12 cellular contexts compared by ENCODE assay signal in the genomic region with DNA sequence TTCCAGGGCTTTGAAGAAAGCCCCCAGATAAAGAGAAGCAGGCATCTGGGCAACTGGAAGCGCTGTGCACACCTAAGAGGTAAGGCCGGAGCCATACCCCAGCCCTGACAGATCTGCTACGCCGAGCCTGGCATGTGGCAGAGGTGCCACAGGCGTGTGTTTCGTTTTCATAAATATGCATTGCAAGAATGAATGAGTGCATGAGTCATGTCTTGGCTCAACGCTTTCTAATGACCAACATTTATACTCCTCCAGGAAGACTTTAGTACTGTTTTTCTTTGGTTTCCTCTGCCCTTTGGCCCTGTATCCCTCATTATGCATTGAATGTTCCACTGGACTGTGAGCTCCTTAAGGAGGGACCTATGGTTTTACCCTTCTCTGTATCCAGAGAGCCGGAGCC. TPM values are rescaled to one million over a fixed set of nuclear protein-coding genes. Genes with fewer than 3 reads are reported as not detected.
DNase-seq lines count a peak whose midpoint lies in the region; ATAC-seq and TF ChIP-seq lines count a peak whose summit lies in the region.
"Had no signal": no experiment of that assay in that cellular context is flagged by ENCODE, and none has a peak within 500 bp of the region (broad histone marks: within the 10 kb centered on the region; RNA-seq: fewer than 3 reads in every experiment).

No MANE protein-coding gene starts in this region.

- H3K4me3 ChIP-seq in AG10803 (ENCODE audit: low read length) (no peak overlapping the region), colonic mucosa (no peak overlapping the region), mucosa of rectum (ENCODE audit: low read length in 2 of 2) (no peak overlapping the region), Karpas-422 (ENCODE audit: low read length) (no peak overlapping the region)
- H3K4me3 ChIP-seq: SK-N-MC had no signal

- DNase-seq in AG10803 (ENCODE audit: low read depth) (peak; percentile 77), LHCN-M2 (ENCODE audit: low read depth) (peak; percentile 84), colonic mucosa (peak; percentile 56), DMS 273 (lab: John Stamatoyannopoulos, UW; ENCODE audit: unreplicated experiment) (no peak), RPMI8226 (no peak), Karpas-422 (no peak)
- DNase-seq: DMS153, mesendoderm, NCI-H1694 treated with DMSO at 0.1 percent for 48 hours had no signal

- no peaks in the 10 kb centered on the region for H4K20me1 ChIP-seq in Karpas-422 (ENCODE audit: insufficient read depth, low read depth, low read length)

- H3K79me2 ChIP-seq in Karpas-422 (ENCODE audit: low read length): no peaks in the 10 kb centered on the region

- no peaks in the 10 kb centered on the region for H3K27me3 ChIP-seq in colonic mucosa
- no peaks in the 10 kb centered on the region for H3K27me3 ChIP-seq in mucosa of rectum (ENCODE audit: control insufficient read depth in 2 of 2, insufficient read depth in 2 of 2, low read length in 2 of 2)
- no peaks in the 10 kb centered on the region for H3K27me3 ChIP-seq in Karpas-422 (ENCODE audit: low read length)

- no peaks in the 10 kb centered on the region for H3K9me2 ChIP-seq in Karpas-422 (replicated peaks; ENCODE audit: insufficient read depth, low read length)

- H3K9me3 ChIP-seq in colonic mucosa: no peaks in the 10 kb centered on the region
- H3K9me3 ChIP-seq in mucosa of rectum (ENCODE audit: control insufficient read depth in 2 of 2, low read length in 2 of 2): no peaks in the 10 kb centered on the region
- H3K9me3 ChIP-seq in Karpas-422 (ENCODE audit: low read length): no peaks in the 10 kb centered on the region

- intact Hi-C loops in colonic mucosa (cut with DNase I): no loop called here

- TF ChIP-seq CTCF in AG10803 (conservative IDR thresholded peaks at IDR 0.05; ENCODE audit: low read length): no peak
- TF ChIP-seq CTCF in colonic mucosa (IDR thresholded peaks at IDR 0.05): no peak

- H3K36me3 ChIP-seq in colonic mucosa (no peaks in the 10 kb centered on the region), mucosa of rectum (ENCODE audit: control insufficient read depth in 2 of 2, insufficient read depth in 2 of 2, low read length in 2 of 2) (no peaks in the 10 kb centered on the region), Karpas-422 (ENCODE audit: insufficient read depth, low read length) (no peaks in the 10 kb centered on the region)

- peak overlapping the region; percentile 39 for H3K27ac ChIP-seq in colonic mucosa
- peak overlapping the region; percentile 38 to 46 for H3K27ac ChIP-seq in mucosa of rectum (ENCODE audit: low read depth in 2 of 2, low read length in 2 of 2)
- H3K27ac ChIP-seq in Karpas-422 (ENCODE audit: low read length): no peak overlapping the region
- H3K27ac ChIP-seq: SK-N-MC had no signal

- no peak overlapping the region for H3K9ac ChIP-seq in colonic mucosa (ENCODE audit: low read depth in 2 of 2, low read length in 2 of 2)
- H3K9ac ChIP-seq in mucosa of rectum (ENCODE audit: low read depth in 1 of 2, low read length in 2 of 2): no peak overlapping the region
- no peak overlapping the region for H3K9ac ChIP-seq in Karpas-422 (ENCODE audit: low read length)

- no peak overlapping the region for H2AFZ ChIP-seq in Karpas-422 (ENCODE audit: low read length)

- ATAC-seq in GM21528 (IDR thresholded peaks at IDR 0.05; ENCODE audit: low FRiP score, unreplicated experiment): no peak

- H3K4me1 ChIP-seq in colonic mucosa: no peaks in the 10 kb centered on the region
- H3K4me1 ChIP-seq in mucosa of rectum (ENCODE audit: control insufficient read depth in 2 of 2, insufficient read depth in 2 of 2, low read length in 2 of 2): peaks cover 8 to 26% of the 10 kb centered on the region in 2 donors
- H3K4me1 ChIP-seq in Karpas-422 (ENCODE audit: low read length): no peaks in the 10 kb centered on the region

- no peak overlapping the region for H3K4me2 ChIP-seq in Karpas-422 (ENCODE audit: low read depth, low read length, poor library complexity, severe bottlenecking)

RNA-seq across cellular contexts. Expression of gene CSNK2A3, which starts 38.7 kb away (rescaled TPM):
- total RNA-seq in LHCN-M2 (2014; rRNA removed) (1.5 and 2.0 TPM in 2 replicates), colonic mucosa (under 1 TPM; 0.57 to 0.64 TPM)
- polyA plus RNA-seq in LHCN-M2 (2012): 1.2 TPM
- 0.56 and 0.69 TPM in 2 replicates for total RNA-seq in Karpas-422 (2014; rRNA removed; shearing (Covaris generic); ENCODE audit: low replicate concordance)

Comparison
In these comparisons a context has a peak if more than half of its experiments do, and no peak if none do; other contexts are left out.
1. DNase-seq: peak in AG10803 (single experiment), LHCN-M2 (single experiment) and colonic mucosa (single experiment); none in DMS 273 (single experiment), RPMI8226 (single experiment) and Karpas-422 (single experiment).